8 cellular contexts compared by ENCODE assay signal in genomic region chr11:1573847-1574255, GRCh38. TPM values are rescaled to one million over a fixed set of nuclear protein-coding genes. Genes with fewer than 3 reads are reported as not detected.
DNase-seq lines count a peak whose midpoint lies in the region; ATAC-seq and TF ChIP-seq lines count a peak whose summit lies in the region.

No MANE protein-coding gene starts in this region.

- H3K9me3 ChIP-seq in CD4-positive, alpha-beta memory T cell (ENCODE audit: control insufficient read depth in 1 of 2, low read length in 2 of 2) = no peaks in the 10 kb centered on the region
- no peaks in the 10 kb centered on the region for H3K9me3 ChIP-seq in MM.1S (replicated peaks; ENCODE audit: insufficient read depth, low read length)

- peaks cover 30% of the 10 kb centered on the region for H3K4me1 ChIP-seq in CD4-positive, alpha-beta memory T cell (ENCODE audit: insufficient read depth, low read length)
- H3K4me1 ChIP-seq in MM.1S (ENCODE audit: low read length) = no peaks in the 10 kb centered on the region

- peaks cover 0 to 10% (median 3%) of the 10 kb centered on the region in 8 donors for H3K9me3 Mint-ChIP-seq in CD4-positive, alpha-beta memory T cell
- no peaks in the 10 kb centered on the region for H3K9me3 Mint-ChIP-seq in natural killer cell treated with Interleukin-12 subunit alpha and Interleukin-12 subunit beta and Interleukin-15 and Interleukin-18, amount 100 ng/mL, for 72 hours

- no peak overlapping the region for H2AFZ ChIP-seq in MM.1S (ENCODE audit: low read length)

- intact Hi-C loops in CD4-positive, alpha-beta memory T cell (cut with micrococcal nuclease) = loop anchor here (1.0 to 5.0 kb wide), 7 partner anchors 15 to 310 kb away; partner anchors contain the start of gene TOLLIP

- H3K36me3 ChIP-seq in CD4-positive, alpha-beta memory T cell (ENCODE audit: insufficient read depth, low read length) = no peaks in the 10 kb centered on the region
- H3K36me3 ChIP-seq in MM.1S (replicated peaks; ENCODE audit: insufficient read depth, low read length) = no peaks in the 10 kb centered on the region

- 0 out of 2 replicates have a peak, but pooled peaks cover 3% of the 10 kb centered on the region for H3F3A ChIP-seq in MM.1S (ENCODE audit: insufficient read depth, low read length)

- peak overlapping the region; percentile 91 to 97 (median 95) for H3K27ac Mint-ChIP-seq in CD4-positive, alpha-beta memory T cell
- peak overlapping the region in 1 of 2 donors; percentile 51 for H3K27ac Mint-ChIP-seq in natural killer cell treated with Interleukin-12 subunit alpha and Interleukin-12 subunit beta and Interleukin-15 and Interleukin-18, amount 100 ng/mL, for 72 hours

- DNase-seq in CD4-positive, alpha-beta memory T cell = peak in 1 of 5 donors; percentile 56
- DNase-seq in MM.1S (no peak), glomerular visceral epithelial cell (ENCODE audit: extremely low spot score) (no peak), NCI-H1694 treated with DMSO at 0.1 percent for 48 hours (lab: John Stamatoyannopoulos, UW) (no peak)
- DNase-seq in natural killer cell treated with Interleukin-12 subunit alpha and Interleukin-12 subunit beta and Interleukin-15 and Interleukin-18, amount 100 ng/mL, for 72 hours (ENCODE audit: low spot score) = no peak

- H3K9me2 ChIP-seq in MM.1S (replicated peaks; ENCODE audit: insufficient read depth, low read length) = no peaks in the 10 kb centered on the region

- CTCF ChIA-PET in CD4-positive, alpha-beta memory T cell (lab: Charles Lee; ENCODE audit: partially characterized antibody) = interaction anchor here (0.8 to 5.4 kb wide), 16 partner anchors 8 to 371 kb away, joined by 3 to 54 read pairs (median 7); partner anchors contain the start of gene KRTAP5-1

- peak overlapping the region; percentile 96 for H3K4me2 ChIP-seq in MM.1S (ENCODE audit: low read depth, low read length)

- peak overlapping the region; percentile 78 to 95 (median 86) for H3K4me3 Mint-ChIP-seq in CD4-positive, alpha-beta memory T cell
- H3K4me3 Mint-ChIP-seq in natural killer cell treated with Interleukin-12 subunit alpha and Interleukin-12 subunit beta and Interleukin-15 and Interleukin-18, amount 100 ng/mL, for 72 hours = peak overlapping the region; percentile 67

- peak overlapping the region; percentile 42 to 58 for H3K4me3 ChIP-seq in CD4-positive, alpha-beta memory T cell (ENCODE audit: low read length in 2 of 2)
- no peak overlapping the region for H3K4me3 ChIP-seq in MM.1S (ENCODE audit: low read length)

- peaks cover 0 to 7% of the 10 kb centered on the region in 2 donors for H3K36me3 Mint-ChIP-seq in CD4-positive, alpha-beta memory T cell
- H3K36me3 Mint-ChIP-seq in natural killer cell treated with Interleukin-12 subunit alpha and Interleukin-12 subunit beta and Interleukin-15 and Interleukin-18, amount 100 ng/mL, for 72 hours = no peaks in the 10 kb centered on the region

- no peaks in the 10 kb centered on the region for H4K20me1 ChIP-seq in MM.1S (ENCODE audit: insufficient read depth, low read length)

- TF ChIP-seq CTCF in MM.1S (IDR thresholded peaks at IDR 0.05; ENCODE audit: low read length) = no peak

- H3K4me1 Mint-ChIP-seq in CD4-positive, alpha-beta memory T cell = peaks cover 7 to 26% (median 10%) of the 10 kb centered on the region in 4 donors
- peaks cover 0 to 11% of the 10 kb centered on the region in 2 donors for H3K4me1 Mint-ChIP-seq in natural killer cell treated with Interleukin-12 subunit alpha and Interleukin-12 subunit beta and Interleukin-15 and Interleukin-18, amount 100 ng/mL, for 72 hours (ENCODE audit: low read depth in 2 of 2)

- peak in 1 of 2 donors; percentile 4 for ATAC-seq in natural killer cell treated with Interleukin-12 subunit alpha and Interleukin-12 subunit beta and Interleukin-15 and Interleukin-18, amount 100 ng/mL, for 72 hours
- no peak for ATAC-seq in HG02678 (IDR thresholded peaks at IDR 0.05; ENCODE audit: unreplicated experiment)
- no peak for ATAC-seq in HG03565 (IDR thresholded peaks at IDR 0.05; ENCODE audit: unreplicated experiment)

- no peaks in the 10 kb centered on the region for H3K27me3 ChIP-seq in CD4-positive, alpha-beta memory T cell (ENCODE audit: insufficient read depth, low read length)
- peaks cover 86% of the 10 kb centered on the region for H3K27me3 ChIP-seq in MM.1S (replicated peaks; ENCODE audit: insufficient read depth, low read length)

- H3K9ac ChIP-seq in MM.1S (ENCODE audit: low read length) = no peak overlapping the region

- POLR2A ChIA-PET in CD4-positive, alpha-beta memory T cell (lab: Charles Lee; ENCODE audit: partially characterized antibody) = interaction anchor here (0.6 to 5.7 kb wide), 13 partner anchors 9 to 369 kb away, joined by 3 to 72 read pairs (median 6); partner anchors contain the start of gene TOLLIP

- peak overlapping the region; percentile 92 for H3K27ac ChIP-seq in CD4-positive, alpha-beta memory T cell (ENCODE audit: low read depth, low read length)
- H3K27ac ChIP-seq in MM.1S (ENCODE audit: low read length) (no peak overlapping the region), cingulate gyrus (ENCODE audit: low read depth, low read length) (peak overlapping the region; percentile 69)

- no peaks in the 10 kb centered on the region for H3K79me2 ChIP-seq in MM.1S (ENCODE audit: low read length)

- H3K27me3 Mint-ChIP-seq in CD4-positive, alpha-beta memory T cell = no peaks in the 10 kb centered on the region
- H3K27me3 Mint-ChIP-seq in natural killer cell treated with Interleukin-12 subunit alpha and Interleukin-12 subunit beta and Interleukin-15 and Interleukin-18, amount 100 ng/mL, for 72 hours = peaks cover 6 to 7% of the 10 kb centered on the region in 2 donors

RNA-seq across cellular contexts. Expression of gene DUSP8, which starts 1.8 kb away (rescaled TPM):
- 1 to 10 TPM; 5.8 TPM for total RNA-seq in CD4-positive, alpha-beta memory T cell
- polyA plus RNA-seq in CD4-positive, alpha-beta memory T cell = 1 to 10 TPM in 1 of 2 donors, not detected in 1; 1.5 TPM
- 1 to 10 TPM; 4.2 to 5.4 TPM for total RNA-seq in natural killer cell treated with Interleukin-12 subunit alpha and Interleukin-12 subunit beta and Interleukin-15 and Interleukin-18, amount 100 ng/mL, for 72 hours

RNA-seq across cellular contexts. Expression of gene KRTAP5-1, which starts 11.2 kb away (rescaled TPM):
- not detected for total RNA-seq in CD4-positive, alpha-beta memory T cell
- under 1 TPM in 1 of 2 donors, not detected in 1; 0.29 TPM for polyA plus RNA-seq in CD4-positive, alpha-beta memory T cell
- total RNA-seq in natural killer cell treated with Interleukin-12 subunit alpha and Interleukin-12 subunit beta and Interleukin-15 and Interleukin-18, amount 100 ng/mL, for 72 hours = not detected

RNA-seq across cellular contexts. Expression of gene KRTAP5-2, which starts 24.2 kb away (rescaled TPM):
- not detected for total RNA-seq in CD4-positive, alpha-beta memory T cell
- not detected for polyA plus RNA-seq in CD4-positive, alpha-beta memory T cell
- not detected for total RNA-seq in natural killer cell treated with Interleukin-12 subunit alpha and Interleukin-12 subunit beta and Interleukin-15 and Interleukin-18, amount 100 ng/mL, for 72 hours

RNA-seq across cellular contexts. Expression of gene KRTAP5-3, which starts 34.4 kb away (rescaled TPM):
- not detected for total RNA-seq in CD4-positive, alpha-beta memory T cell
- not detected for polyA plus RNA-seq in CD4-positive, alpha-beta memory T cell
- not detected for total RNA-seq in natural killer cell treated with Interleukin-12 subunit alpha and Interleukin-12 subunit beta and Interleukin-15 and Interleukin-18, amount 100 ng/mL, for 72 hours

RNA-seq across cellular contexts. Expression of gene KRTAP5-4, which starts 48.1 kb away (rescaled TPM):
- not detected for total RNA-seq in CD4-positive, alpha-beta memory T cell
- not detected for polyA plus RNA-seq in CD4-positive, alpha-beta memory T cell
- total RNA-seq in natural killer cell treated with Interleukin-12 subunit alpha and Interleukin-12 subunit beta and Interleukin-15 and Interleukin-18, amount 100 ng/mL, for 72 hours = not detected
